22 cellular contexts compared by ENCODE assay signal in the genomic region with DNA sequence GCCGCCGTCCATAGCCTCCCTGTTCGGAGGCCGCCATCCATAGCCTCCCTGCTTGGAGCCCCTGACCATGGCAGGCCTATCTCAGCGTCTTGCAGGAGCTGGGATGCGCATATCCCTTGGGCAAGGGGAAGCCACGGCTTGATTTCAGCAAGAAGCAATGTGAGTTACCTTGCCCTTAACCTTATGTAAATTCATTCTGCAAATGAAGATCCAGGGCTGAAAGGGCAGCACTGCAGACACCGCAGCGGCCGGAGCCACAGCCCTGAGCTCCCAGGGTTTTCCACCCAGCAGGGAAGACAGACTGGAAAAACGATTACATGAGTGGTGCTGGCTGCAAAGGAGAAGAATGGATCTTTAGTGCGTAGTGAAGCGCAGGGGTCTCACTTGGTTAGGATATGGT.
DNase-seq lines count a peak whose midpoint lies in the region; ATAC-seq and TF ChIP-seq lines count a peak whose summit lies in the region.
"Had no signal": no experiment of that assay in that cellular context is flagged by ENCODE, and none has a peak within 500 bp of the region (broad histone marks: within the 10 kb centered on the region; RNA-seq: fewer than 3 reads in every experiment).

No MANE protein-coding gene starts in this region.

- no peaks in the 10 kb centered on the region for H3K79me2 ChIP-seq in H9 (ENCODE audit: insufficient read depth, low read length)
- H3K79me2 ChIP-seq in mesendoderm (ENCODE audit: control insufficient read depth, insufficient read depth, low read length), result no peaks in the 10 kb centered on the region

- no peak overlapping the region for H4K5ac ChIP-seq in H9 (ENCODE audit: insufficient read length, low read depth, low read length)
- no peak overlapping the region for H4K5ac ChIP-seq in mesendoderm (ENCODE audit: low read length)

- H3K27ac ChIP-seq in H9 (ENCODE audit: insufficient read length, low read depth, low read length) (no peak overlapping the region), mesendoderm (ENCODE audit: low read depth, low read length) (no peak overlapping the region), brain microvascular endothelial cell (no peak overlapping the region)
- H3K27ac ChIP-seq: RWPE1, skin epidermis, upper lobe of left lung had no signal

- TF ChIP-seq CTCF in H9 (conservative IDR thresholded peaks at IDR 0.05) (no peak), brain (conservative IDR thresholded peaks at IDR 0.05) (no peak), brain microvascular endothelial cell (IDR thresholded peaks at IDR 0.05; ENCODE audit: low read depth, low read length, missing control alignments) (no peak)

- H3K56ac ChIP-seq in H9 (ENCODE audit: insufficient read length, low read depth, low read length), result no peak overlapping the region
- H3K56ac ChIP-seq in mesendoderm (ENCODE audit: low read length), result no peak overlapping the region

- peaks cover 9% of the 10 kb centered on the region for H3K23me2 ChIP-seq in H9 (ENCODE audit: insufficient read length, low read depth, low read length, poor library complexity, severe bottlenecking)

- H3K27ac Mint-ChIP-seq in H9 (no peak overlapping the region), brain (peak overlapping the region in 2 of 5 experiments; percentile 64 to 84)
- H3K27ac Mint-ChIP-seq in stimulated activated memory B cell treated with anti-CD40 and anti-IgM and Interleukin-4, amounts not matched to agents 10 μg/mL and 1 μg/mL and 100 μg/mL, for 72 hours, result no peak overlapping the region
- H3K27ac Mint-ChIP-seq: activated CD8-positive, alpha-beta T cell treated with anti-CD3 and anti-CD28 coated beads, Interleukin-2, amount 10 ng/mL, durations not matched to agents 7 days and 5 days; activated naive CD8-positive, alpha-beta T cell treated with anti-CD3 and anti-CD28 coated beads, Interleukin-2, amount 10 ng/mL, durations not matched to agents 7 days and 5 days had no signal

- H3K4me2 ChIP-seq in H9 (ENCODE audit: insufficient read depth, insufficient read length, low read length) (no peak overlapping the region), mesendoderm (ENCODE audit: low read length) (no peak overlapping the region)

- no peak overlapping the region for H2BK12ac ChIP-seq in H9 (ENCODE audit: insufficient read length, low read depth, low read length)

- no peak overlapping the region for H2AFZ ChIP-seq in H9 (ENCODE audit: low read length)

- H3K18ac ChIP-seq in H9 (ENCODE audit: insufficient read length, low read depth, low read length), result no peak overlapping the region
- H3K18ac ChIP-seq in mesendoderm (ENCODE audit: low read length), result no peak overlapping the region

- H3K4me1 ChIP-seq in H9 (ENCODE audit: insufficient read depth, low read length) (peaks cover 7% of the 10 kb centered on the region; the same call in 1 of the 2 replicates), mesendoderm (ENCODE audit: control insufficient read depth, low read depth, low read length) (peaks cover 4% of the 10 kb centered on the region)

- H3K36me3 ChIP-seq in mesendoderm (ENCODE audit: control insufficient read depth, insufficient read depth, low read length) (no peaks in the 10 kb centered on the region), brain microvascular endothelial cell (replicated peaks) (no peaks in the 10 kb centered on the region)
- H3K36me3 ChIP-seq: upper lobe of left lung had no signal

- H3K14ac ChIP-seq in H9 (ENCODE audit: insufficient read depth, low read length), result no peak overlapping the region

- H3K9me3 Mint-ChIP-seq in H9 (peaks cover 10 to 21% of the 10 kb centered on the region in 2 experiments), brain (peaks cover 0 to 9% (median 4%) of the 10 kb centered on the region in 5 experiments)
- H3K9me3 Mint-ChIP-seq in stimulated activated memory B cell treated with anti-CD40 and anti-IgM and Interleukin-4, amounts not matched to agents 10 μg/mL and 1 μg/mL and 100 μg/mL, for 72 hours, result peaks cover 3% of the 10 kb centered on the region
- H3K9me3 Mint-ChIP-seq: activated naive CD8-positive, alpha-beta T cell treated with anti-CD3 and anti-CD28 coated beads, Interleukin-2, amount 10 ng/mL, durations not matched to agents 7 days and 5 days had no signal

- no peak overlapping the region for H3K23ac ChIP-seq in H9 (ENCODE audit: insufficient read length, low read depth, low read length)
- no peak overlapping the region for H3K23ac ChIP-seq in mesendoderm (ENCODE audit: low read length)

- H3K36me3 Mint-ChIP-seq in H9 (ENCODE audit: insufficient read depth in 1 of 3, low read depth in 3 of 3), result peaks cover 2 to 17% (median 4%) of the 10 kb centered on the region in 3 experiments; a peak in 5 of 7 replicates
- H3K36me3 Mint-ChIP-seq in brain, result no peaks in the 10 kb centered on the region
- no peaks in the 10 kb centered on the region for H3K36me3 Mint-ChIP-seq in stimulated activated memory B cell treated with anti-CD40 and anti-IgM and Interleukin-4, amounts not matched to agents 10 μg/mL and 1 μg/mL and 100 μg/mL, for 72 hours
- H3K36me3 Mint-ChIP-seq: activated naive CD8-positive, alpha-beta T cell treated with anti-CD3 and anti-CD28 coated beads, Interleukin-2, amount 10 ng/mL, durations not matched to agents 7 days and 5 days had no signal

- DNase-seq in H9 (peak; percentile 34), mesendoderm (peak; percentile 27), left lobe of liver (ENCODE audit: low spot score) (no peak), brain microvascular endothelial cell (no peak), HCEC 1CT (no peak)
- DNase-seq: activated CD4-positive, CD25-positive, alpha-beta regulatory T cell treated with anti-CD3 and anti-CD28 coated beads, Interleukin-2, amount 50 U/mL, for 72 hours; activated CD8-positive, alpha-beta T cell treated with anti-CD3 and anti-CD28 coated beads, Interleukin-2, amount 10 ng/mL, durations not matched to agents 7 days and 5 days; activated effector memory CD4-positive, alpha-beta T cell treated with anti-CD3 and anti-CD28 coated beads, Interleukin-2, amount 50 U/mL, for 16 hours; activated naive CD8-positive, alpha-beta T cell treated with anti-CD3 and anti-CD28 coated beads, Interleukin-2, amount 10 ng/mL, durations not matched to agents 7 days and 5 days; C1 segment of cervical spinal cord; DND-41; dorsolateral prefrontal cortex; NCI-H1092; NCI-H1694 treated with DMSO at 0.1 percent for 48 hours; NCI-H510A; stimulated activated CD4-positive, alpha-beta T cell treated with anti-CD3 and anti-CD28 coated beads, Interleukin-1b, Interleukin-23, amount 100 ng/mL, for 48 hours had no signal

- no peak overlapping the region for H3K4me3 ChIP-seq in mesendoderm (ENCODE audit: low read length)
- no peak overlapping the region for H3K4me3 ChIP-seq in brain microvascular endothelial cell (ENCODE audit: low read depth, low read length)
- H3K4me3 ChIP-seq: lung had no signal

- no peak overlapping the region for H4K8ac ChIP-seq in H9 (replicated peaks; ENCODE audit: insufficient read length, low read depth, low read length)
- no peak overlapping the region for H4K8ac ChIP-seq in mesendoderm (ENCODE audit: low read depth, low read length)

- H3K4ac ChIP-seq in H9 (ENCODE audit: low read depth, low read length) (no peak overlapping the region), mesendoderm (ENCODE audit: low read depth, low read length) (no peak overlapping the region)

- H2BK20ac ChIP-seq in H9 (ENCODE audit: low read depth, low read length, poor library complexity, severe bottlenecking), result no peak overlapping the region

- peak overlapping the region; percentile 73 to 76 for H3K4me3 Mint-ChIP-seq in H9
- peak overlapping the region; percentile 87 to 91 (median 88) for H3K4me3 Mint-ChIP-seq in brain
- peak overlapping the region; percentile 0 for H3K4me3 Mint-ChIP-seq in stimulated activated memory B cell treated with anti-CD40 and anti-IgM and Interleukin-4, amounts not matched to agents 10 μg/mL and 1 μg/mL and 100 μg/mL, for 72 hours
- H3K4me3 Mint-ChIP-seq: activated CD8-positive, alpha-beta T cell treated with anti-CD3 and anti-CD28 coated beads, Interleukin-2, amount 10 ng/mL, durations not matched to agents 7 days and 5 days had no signal

- H2BK15ac ChIP-seq in H9 (ENCODE audit: low read depth, low read length) (no peak overlapping the region), mesendoderm (replicated peaks; ENCODE audit: low read depth) (no peak overlapping the region)

- H3K27me3 ChIP-seq in H9 (ENCODE audit: insufficient read depth, low read length) (peaks cover 2% of the 10 kb centered on the region; the same call in 1 of the 2 replicates), mesendoderm (ENCODE audit: insufficient read depth, low read length, poor library complexity) (no peaks in the 10 kb centered on the region), brain microvascular endothelial cell (replicated peaks) (peaks cover 7% of the 10 kb centered on the region)

- H3K27me3 Mint-ChIP-seq in H9 (ENCODE audit: low read depth) (peaks cover 50% of the 10 kb centered on the region), brain (peaks cover 27% of the 10 kb centered on the region)
- peaks cover 50% of the 10 kb centered on the region for H3K27me3 Mint-ChIP-seq in stimulated activated memory B cell treated with anti-CD40 and anti-IgM and Interleukin-4, amounts not matched to agents 10 μg/mL and 1 μg/mL and 100 μg/mL, for 72 hours

- no CpG with 5 or more reads among the region's 13 CpGs for WGBS in H9 (ENCODE audit: extremely low coverage, insufficient read length, low lambda C conversion rate)
- no CpG with 5 or more reads among the region's 13 CpGs for WGBS in mesendoderm (ENCODE audit: extremely low coverage, insufficient coverage, low lambda C conversion rate)

- H2BK5ac ChIP-seq in H9 (ENCODE audit: insufficient read length, low read length) (no peak overlapping the region), mesendoderm (ENCODE audit: low read length) (no peak overlapping the region)

- no peak for ATAC-seq in stimulated activated memory B cell treated with anti-CD40 and anti-IgM and Interleukin-4, amounts not matched to agents 10 μg/mL and 1 μg/mL and 100 μg/mL, for 72 hours
- no peak for ATAC-seq in left lobe of liver
- ATAC-seq: activated CD8-positive, alpha-beta T cell treated with anti-CD3 and anti-CD28 coated beads, Interleukin-2, amount 10 ng/mL, durations not matched to agents 7 days and 5 days had no signal

- H3K4me1 Mint-ChIP-seq in H9 (peaks cover 27 to 29% of the 10 kb centered on the region in 2 experiments), brain (peaks cover 18% of the 10 kb centered on the region)
- peaks cover 12% of the 10 kb centered on the region for H3K4me1 Mint-ChIP-seq in stimulated activated memory B cell treated with anti-CD40 and anti-IgM and Interleukin-4, amounts not matched to agents 10 μg/mL and 1 μg/mL and 100 μg/mL, for 72 hours

- no peak overlapping the region for H4K91ac ChIP-seq in H9 (ENCODE audit: insufficient read length, low read depth, low read length)

- H2BK120ac ChIP-seq in H9 (ENCODE audit: low read depth, low read length, poor library complexity, severe bottlenecking) (no peak overlapping the region), mesendoderm (ENCODE audit: low read depth, low read length) (no peak overlapping the region)

- no peak overlapping the region for H3T11ph ChIP-seq in H9 (ENCODE audit: low read length)

- no peak overlapping the region for H3K9ac ChIP-seq in H9 (ENCODE audit: extremely low read depth, insufficient read length, low read length)
- H3K9ac ChIP-seq in mesendoderm (ENCODE audit: low read length), result no peak overlapping the region

- H3K9me3 ChIP-seq in H9 (ENCODE audit: control insufficient read depth, low read depth, low read length), result no peaks in the 10 kb centered on the region
- H3K9me3 ChIP-seq: upper lobe of left lung had no signal

- H2AK5ac ChIP-seq in H9 (ENCODE audit: insufficient read length, low read length) (no peak overlapping the region), mesendoderm (ENCODE audit: low read length) (no peak overlapping the region)

- in situ Hi-C loops in brain microvascular endothelial cell (cut with HindIII; ENCODE audit: low pct_ligation_motif_present, low sequenced_read_pairs), result no loop called here

- no peaks in the 10 kb centered on the region for H4K20me1 ChIP-seq in H9 (ENCODE audit: control insufficient read depth, insufficient read depth, insufficient read length)

- H3K79me1 ChIP-seq in H9 (ENCODE audit: insufficient read depth, low read depth, low read length, poor library complexity, severe bottlenecking), result no peaks in the 10 kb centered on the region
- no peaks in the 10 kb centered on the region for H3K79me1 ChIP-seq in mesendoderm (ENCODE audit: low read length)

Comparison
In these comparisons a context has a peak if more than half of its experiments do, and no peak if none do; other contexts are left out.
1. DNase-seq: peak in H9 (single experiment) and mesendoderm (single experiment); none in left lobe of liver (single experiment), brain microvascular endothelial cell (single experiment) and HCEC 1CT (single experiment).
2. H3K4me3 Mint-ChIP-seq: peak in every context shown above with its lines; median percentile 88 in brain; 74 in H9; 0 in stimulated activated memory B cell treated with anti-CD40 and anti-IgM and Interleukin-4, amounts not matched to agents 10 μg/mL and 1 μg/mL and 100 μg/mL, for 72 hours.